Comparison of ENCODE assay signal across 1 cellular context in genomic region chr1:9282436-9282955, GRCh38.
TF ChIP-seq lines count a peak whose summit lies in the region.

No MANE protein-coding gene starts in this region.

TF ChIP-seq in H1, 55 proteins besides CTCF, POLR2A, EP300 and RAD21:
- no peak for TF ChIP-seq RNF2 (IDR thresholded peaks at IDR 0.05; ENCODE audit: borderline replicate concordance, low read depth, low read length, missing control alignments, poor library complexity, severe bottlenecking)
- TF ChIP-seq ASH2L (IDR thresholded peaks at IDR 0.05; ENCODE audit: low read length) = no peak
- TF ChIP-seq FOSL1 (IDR thresholded peaks at IDR 0.05; ENCODE audit: insufficient read depth, low read depth, low read length) = no peak
- no peak for TF ChIP-seq SP1 (IDR thresholded peaks at IDR 0.05; ENCODE audit: low read depth, low read length)
- no peak for TF ChIP-seq HDAC2 (IDR thresholded peaks at IDR 0.05; ENCODE audit: borderline replicate concordance in 1 of 2, low read depth in 2 of 2, low read length in 2 of 2)
- no peak for TF ChIP-seq CHD1 (IDR thresholded peaks at IDR 0.05; ENCODE audit: low read depth, low read length)
- no peak for TF ChIP-seq ZNF274 (IDR thresholded peaks at IDR 0.05; ENCODE audit: borderline replicate concordance, extremely low read depth, low read length)
- TF ChIP-seq NANOG (IDR thresholded peaks at IDR 0.05; ENCODE audit: insufficient read depth, low read depth, low read length, poor library complexity, severe bottlenecking) = no peak
- TF ChIP-seq MAFK (IDR thresholded peaks at IDR 0.05; ENCODE audit: low read depth, low read length) = no peak
- TF ChIP-seq TEAD4 (IDR thresholded peaks at IDR 0.05; ENCODE audit: low read depth, low read length) = no peak
- no peak for TF ChIP-seq SP2 (IDR thresholded peaks at IDR 0.05; ENCODE audit: low read length)
- no peak for TF ChIP-seq TAF7 (optimal IDR thresholded peaks at IDR 0.05; ENCODE audit: borderline replicate concordance, low read depth, low read length)
- no peak for TF ChIP-seq HDAC6 (IDR thresholded peaks at IDR 0.05; ENCODE audit: low read depth, low read length)
- TF ChIP-seq KDM4A (IDR thresholded peaks at IDR 0.05; ENCODE audit: low read depth, low read length, severe bottlenecking) = no peak
- TF ChIP-seq KDM5A (IDR thresholded peaks at IDR 0.05; ENCODE audit: low read length) = no peak
- TF ChIP-seq RFX5 (IDR thresholded peaks at IDR 0.05; ENCODE audit: borderline replicate concordance, low read depth, low read length) = no peak
- no peak for TF ChIP-seq SIX5 (IDR thresholded peaks at IDR 0.05; ENCODE audit: low read depth, low read length)
- no peak for TF ChIP-seq SIN3A (conservative IDR thresholded peaks at IDR 0.05 in 1 of 2, IDR thresholded peaks at IDR 0.05 in 1 of 2; ENCODE audit: low read depth in 1 of 2, low read length in 2 of 2)
